ENCODE assay signal across 8 cellular contexts in the genomic region with DNA sequence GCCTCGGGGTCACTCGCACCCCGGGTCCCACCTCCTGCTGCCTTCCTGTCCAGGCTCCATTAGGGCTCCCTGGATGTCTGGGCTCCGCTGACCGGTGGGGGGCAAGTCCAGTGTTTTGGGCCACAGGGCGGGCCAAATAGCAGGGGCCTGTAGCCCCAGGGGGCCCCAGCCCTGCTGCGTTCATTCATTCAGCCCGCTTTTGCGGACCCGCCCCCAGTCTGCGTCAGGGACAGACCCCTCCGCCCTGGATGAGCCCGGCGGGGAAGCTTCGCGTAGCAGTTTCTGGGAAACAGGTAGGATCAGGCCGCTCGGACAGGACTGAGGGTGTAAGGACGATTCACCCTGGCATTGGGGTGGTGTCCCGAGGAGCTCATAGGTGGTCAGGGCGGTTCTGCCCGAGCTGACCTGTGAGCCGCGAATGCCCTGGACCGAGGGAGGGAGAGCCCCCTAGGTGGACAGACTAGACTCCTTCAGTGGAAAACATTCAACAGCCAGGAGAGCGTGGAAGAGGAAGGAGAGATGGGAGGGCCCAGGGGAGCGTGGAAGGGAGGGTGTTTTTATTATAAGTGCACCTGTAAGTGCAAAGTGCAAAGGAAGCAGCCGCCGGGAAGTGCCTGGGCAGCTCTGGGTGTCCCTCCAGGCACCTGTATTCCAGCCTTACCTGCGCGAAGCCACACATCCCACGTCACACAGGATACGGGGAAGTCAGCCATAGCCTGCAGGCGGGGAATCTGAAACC. TPM values are rescaled to one million over a fixed set of nuclear protein-coding genes. Genes with fewer than 3 reads are reported as not detected.
DNase-seq lines count a peak whose midpoint lies in the region; ATAC-seq, FAIRE-seq and TF ChIP-seq lines count a peak whose summit lies in the region.

No MANE protein-coding gene starts in this region.

- ATAC-seq in HG03039 (IDR thresholded peaks at IDR 0.05; ENCODE audit: unreplicated experiment): peak; percentile 8
- ATAC-seq in left colon: peak; percentile 81
- peak; percentile 54 for ATAC-seq in stimulated activated memory B cell treated with anti-CD40 and anti-IgM and Interleukin-4, amounts not matched to agents 10 μg/mL and 1 μg/mL and 100 μg/mL, for 72 hours

- peaks cover 13% of the 10 kb centered on the region for H3K36me3 Mint-ChIP-seq in stimulated activated memory B cell treated with anti-CD40 and anti-IgM and Interleukin-4, amounts not matched to agents 10 μg/mL and 1 μg/mL and 100 μg/mL, for 72 hours

- H3K4me3 ChIP-seq in bronchial epithelial cell (ENCODE audit: low read depth, low read length): peak overlapping the region; percentile 88

- peak overlapping the region; percentile 83 for H3K4me3 Mint-ChIP-seq in stimulated activated memory B cell treated with anti-CD40 and anti-IgM and Interleukin-4, amounts not matched to agents 10 μg/mL and 1 μg/mL and 100 μg/mL, for 72 hours

- H3K36me3 ChIP-seq in bronchial epithelial cell (ENCODE audit: control insufficient read depth, insufficient read depth, low read length): peaks cover 1% of the 10 kb centered on the region

- H3K4me1 Mint-ChIP-seq in stimulated activated memory B cell treated with anti-CD40 and anti-IgM and Interleukin-4, amounts not matched to agents 10 μg/mL and 1 μg/mL and 100 μg/mL, for 72 hours: peaks cover 47% of the 10 kb centered on the region

- H3K9me3 Mint-ChIP-seq in stimulated activated memory B cell treated with anti-CD40 and anti-IgM and Interleukin-4, amounts not matched to agents 10 μg/mL and 1 μg/mL and 100 μg/mL, for 72 hours: no peaks in the 10 kb centered on the region

- no peak for FAIRE-seq in bronchial epithelial cell (lab: Jason Lieb, UNC)

- intact Hi-C loops in left colon (cut with DNase I, micrococcal nuclease): loop anchor here in 1 of 2 donors (5.0 kb wide), 1 partner anchor 51 kb away; a partner anchor contains a TSS

- H3K27me3 Mint-ChIP-seq in stimulated activated memory B cell treated with anti-CD40 and anti-IgM and Interleukin-4, amounts not matched to agents 10 μg/mL and 1 μg/mL and 100 μg/mL, for 72 hours: peaks cover 5% of the 10 kb centered on the region

- peak; percentile 41 for DNase-seq in activated gamma-delta T cell (lab: John Stamatoyannopoulos, UW)
- no peak for DNase-seq in activated gamma-delta T cell treated with Interleukin-2 at 50 U/mL for 16 hours
- peak; percentile 46 for DNase-seq in OCI-M1 (lab: John Stamatoyannopoulos, UW)
- peak; percentile 49 for DNase-seq in bronchial epithelial cell (ENCODE audit: low read depth)
- peak; percentile 86 to 92 for DNase-seq in left colon
- no peak for DNase-seq in activated effector memory CD4-positive, alpha-beta T cell treated with Interleukin-2 at 50 U/mL for 16 hours

- peak overlapping the region; percentile 44 for H3K27ac Mint-ChIP-seq in stimulated activated memory B cell treated with anti-CD40 and anti-IgM and Interleukin-4, amounts not matched to agents 10 μg/mL and 1 μg/mL and 100 μg/mL, for 72 hours

- TF ChIP-seq CTCF in bronchial epithelial cell (IDR thresholded peaks at IDR 0.05; ENCODE audit: insufficient read depth, low read length, severe bottlenecking): no peak

- no peaks in the 10 kb centered on the region for H3K27me3 ChIP-seq in bronchial epithelial cell (ENCODE audit: control insufficient read depth, insufficient read depth, low read length)

RNA-seq across cellular contexts. Expression of a gene that starts 0.6 kb away (rescaled TPM):
- total RNA-seq in bronchial epithelial cell (97.8 and 117 TPM in 2 replicates), left colon (100 to 1,000 TPM; 135 to 157 TPM)

RNA-seq across cellular contexts. Expression of a gene that starts 51.8 kb away (rescaled TPM):
- total RNA-seq in bronchial epithelial cell (213 and 243 TPM in 2 replicates), left colon (100 to 1,000 TPM; 275 to 329 TPM)

Comparison
In these comparisons a context has a peak if more than half of its experiments do, and no peak if none do; other contexts are left out.
1. DNase-seq: peak in activated gamma-delta T cell (single experiment), OCI-M1 (single experiment), bronchial epithelial cell (single experiment) and left colon (2 of 2); none in activated gamma-delta T cell treated with Interleukin-2 at 50 U/mL for 16 hours (single experiment) and activated effector memory CD4-positive, alpha-beta T cell treated with Interleukin-2 at 50 U/mL for 16 hours (single experiment).
2. ATAC-seq: peak in every context shown above with its lines; median percentile 81 in left colon; 54 in stimulated activated memory B cell treated with anti-CD40 and anti-IgM and Interleukin-4, amounts not matched to agents 10 μg/mL and 1 μg/mL and 100 μg/mL, for 72 hours; 8 in HG03039.